Comparison of ENCODE assay signal across 17 cellular contexts in the genomic region with DNA sequence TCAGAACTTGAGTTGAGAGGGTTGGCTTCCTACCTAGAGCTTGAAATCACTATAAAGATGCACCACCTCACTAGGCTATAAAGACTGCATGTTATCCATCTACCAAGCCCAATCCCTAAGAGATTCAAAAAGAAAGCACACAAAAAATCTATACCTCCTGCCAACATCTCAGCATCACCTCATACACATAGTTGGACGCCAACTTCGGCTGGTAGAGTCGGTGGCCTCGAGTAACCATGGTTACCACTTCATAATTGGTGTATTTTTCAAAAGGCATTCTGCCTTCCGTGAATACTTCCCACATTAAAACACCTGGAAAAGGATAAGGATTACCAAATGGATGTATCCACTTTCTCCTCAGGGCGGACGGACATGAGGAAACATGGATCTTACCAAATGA. TPM values are rescaled to one million over a fixed set of nuclear protein-coding genes. Genes with fewer than 3 reads are reported as not detected.
A peak's percentile ranks its signal among the peaks of the same experiment; 100 is the strongest.
DNase-seq lines count a peak whose midpoint lies in the region; ATAC-seq and TF ChIP-seq lines count a peak whose summit lies in the region.
"Had no signal": no experiment of that assay in that cellular context is flagged by ENCODE, and none has a peak within 500 bp of the region (broad histone marks: within the 10 kb centered on the region; RNA-seq: fewer than 3 reads in every experiment).

No MANE protein-coding gene starts in this region.

- H3K9me3 ChIP-seq in CD4-positive, CD25-positive, alpha-beta regulatory T cell (ENCODE audit: control insufficient read depth in 2 of 2, low read length in 2 of 2): no peaks in the 10 kb centered on the region
- no peaks in the 10 kb centered on the region for H3K9me3 ChIP-seq in CD8-positive, alpha-beta T cell (ENCODE audit: low read length)
- H3K9me3 ChIP-seq in effector memory CD4-positive, alpha-beta T cell (ENCODE audit: control insufficient read depth, low read length): no peaks in the 10 kb centered on the region
- no peaks in the 10 kb centered on the region for H3K9me3 ChIP-seq in mammary epithelial cell (replicated peaks; ENCODE audit: insufficient read depth, low read length)

- H3K4me1 ChIP-seq in CD4-positive, CD25-positive, alpha-beta regulatory T cell (ENCODE audit: control insufficient read depth, insufficient read depth, low read length, poor library complexity, severe bottlenecking): peaks cover 69% of the 10 kb centered on the region
- peaks cover 65% of the 10 kb centered on the region for H3K4me1 ChIP-seq in CD8-positive, alpha-beta T cell (ENCODE audit: insufficient read depth, low read length)
- peaks cover 45% of the 10 kb centered on the region for H3K4me1 ChIP-seq in effector memory CD4-positive, alpha-beta T cell (ENCODE audit: control insufficient read depth, insufficient read depth, low read length, poor library complexity, severe bottlenecking)
- H3K4me1 ChIP-seq in mammary epithelial cell (ENCODE audit: insufficient read depth, low read length): no peaks in the 10 kb centered on the region

- H3K9ac ChIP-seq in mammary epithelial cell (ENCODE audit: insufficient read depth, low read length): no peak overlapping the region

- DNase-seq in CD4-positive, CD25-positive, alpha-beta regulatory T cell: no peak
- no peak for DNase-seq in CD8-positive, alpha-beta T cell
- DNase-seq in activated B cell treated with CpG ODN at 0.5 μM for 24 hours (no peak), AML-193 (lab: John Stamatoyannopoulos, UW) (no peak), mammary epithelial cell (no peak), OCI-M2 (lab: John Stamatoyannopoulos, UW; ENCODE audit: unreplicated experiment) (no peak), NCI-H510A treated with DMSO at 0.1 percent for 48 hours (lab: John Stamatoyannopoulos, UW) (no peak)
- no peak for DNase-seq in effector memory CD4-positive, alpha-beta T cell
- DNase-seq: activated gamma-delta T cell; GDM1; islet precursor cell; NCI-H1417; NCI-H526 treated with DMSO at 0.1 percent for 48 hours; nephron progenitor cell; stimulated activated CD4-positive, alpha-beta T cell treated with anti-CD3 and anti-CD28 coated beads, Interleukin-4, amount 100 ng/mL, for 24 hours had no signal

- no TSS peak for BruUV-seq in mammary epithelial cell (replicated peaks; lab: Mats Ljungman, UMichigan)

- intact Hi-C loops in CD8-positive, alpha-beta T cell (cut with DNase I, micrococcal nuclease): loop anchor here (2.0 to 10.0 kb wide), 4 partner anchors 52 to 676 kb away; partner anchors contain the start of genes CNGA1 (in 1 of the 2), COMMD8 (in 1 of the 2), NFXL1 (in 1 of the 2) and NIPAL1 (in 1 of the 2)
- intact Hi-C loops in activated B cell treated with CpG ODN at 0.5 μM for 24 hours (cut with micrococcal nuclease): no loop called here
- intact Hi-C loops in mammary epithelial cell (cut with micrococcal nuclease): no loop called here

- H3K27ac ChIP-seq in CD4-positive, CD25-positive, alpha-beta regulatory T cell (ENCODE audit: insufficient read depth, low read length, poor library complexity, severe bottlenecking): peak overlapping the region; percentile 80
- peak overlapping the region; percentile 56 for H3K27ac ChIP-seq in CD8-positive, alpha-beta T cell (ENCODE audit: low read depth, low read length)
- H3K27ac ChIP-seq in effector memory CD4-positive, alpha-beta T cell (ENCODE audit: insufficient read depth, low read length, poor library complexity, severe bottlenecking): peak overlapping the region; percentile 68
- no peak overlapping the region for H3K27ac ChIP-seq in mammary epithelial cell (ENCODE audit: insufficient read depth, low read depth, low read length)
- H3K27ac ChIP-seq: hepatocyte had no signal

- H3K36me3 ChIP-seq in CD4-positive, CD25-positive, alpha-beta regulatory T cell (ENCODE audit: control insufficient read depth, insufficient read depth, low read length): no peaks in the 10 kb centered on the region
- no peaks in the 10 kb centered on the region for H3K36me3 ChIP-seq in CD8-positive, alpha-beta T cell (ENCODE audit: insufficient read depth, low read length)
- H3K36me3 ChIP-seq in effector memory CD4-positive, alpha-beta T cell (ENCODE audit: control insufficient read depth, insufficient read depth, low read length): no peaks in the 10 kb centered on the region
- H3K36me3 ChIP-seq in mammary epithelial cell (ENCODE audit: insufficient read depth, low read length): no peaks in the 10 kb centered on the region

- H3K9me3 Mint-ChIP-seq in CD4-positive, CD25-positive, alpha-beta regulatory T cell: no peaks in the 10 kb centered on the region
- H3K9me3 Mint-ChIP-seq in CD8-positive, alpha-beta T cell: no peaks in the 10 kb centered on the region
- H3K9me3 Mint-ChIP-seq in activated B cell treated with CpG ODN at 0.5 μM for 24 hours: no peaks in the 10 kb centered on the region

- no peaks in the 10 kb centered on the region for H3K27me3 Mint-ChIP-seq in CD4-positive, CD25-positive, alpha-beta regulatory T cell
- H3K27me3 Mint-ChIP-seq in CD8-positive, alpha-beta T cell (ENCODE audit: low read depth): no peaks in the 10 kb centered on the region
- H3K27me3 Mint-ChIP-seq in activated B cell treated with CpG ODN at 0.5 μM for 24 hours: no peaks in the 10 kb centered on the region

- TF ChIP-seq CTCF in CD8-positive, alpha-beta T cell (IDR thresholded peaks at IDR 0.05): no peak
- no peak for TF ChIP-seq CTCF in activated B cell treated with CpG ODN at 0.5 μM for 24 hours (IDR thresholded peaks at IDR 0.05)
- no peak for TF ChIP-seq CTCF in mammary epithelial cell (conservative IDR thresholded peaks at IDR 0.05 in 1 of 2, IDR thresholded peaks at IDR 0.05 in 1 of 2; ENCODE audit: extremely low read depth in 1 of 2, insufficient read depth in 1 of 2, low read depth in 1 of 2, low read length in 2 of 2)

- peaks cover 32 to 76% (median 50%) of the 10 kb centered on the region in 4 donors for H3K4me1 Mint-ChIP-seq in CD4-positive, CD25-positive, alpha-beta regulatory T cell
- H3K4me1 Mint-ChIP-seq in CD8-positive, alpha-beta T cell (ENCODE audit: low read depth): peaks cover 76% of the 10 kb centered on the region
- peaks cover 28% of the 10 kb centered on the region for H3K4me1 Mint-ChIP-seq in activated B cell treated with CpG ODN at 0.5 μM for 24 hours

- in situ Hi-C loops in mammary epithelial cell (cut with MboI; ENCODE audit: low sequenced_read_pairs in 2 of 2): loop anchor here in 1 of 2 donors (25.0 kb wide), 1 partner anchor 101 kb away; no protein-coding TSS in a partner anchor

- H4K20me1 ChIP-seq in mammary epithelial cell (ENCODE audit: insufficient read depth, low read length): no peaks in the 10 kb centered on the region

- H3K27me3 ChIP-seq in CD4-positive, CD25-positive, alpha-beta regulatory T cell (ENCODE audit: control insufficient read depth, insufficient read depth, low read length): no peaks in the 10 kb centered on the region
- H3K27me3 ChIP-seq in CD8-positive, alpha-beta T cell (ENCODE audit: insufficient read depth, low read length): no peaks in the 10 kb centered on the region
- no peaks in the 10 kb centered on the region for H3K27me3 ChIP-seq in effector memory CD4-positive, alpha-beta T cell (replicated peaks; ENCODE audit: control insufficient read depth, insufficient read depth, low read length, poor library complexity, severe bottlenecking)
- no peaks in the 10 kb centered on the region for H3K27me3 ChIP-seq in mammary epithelial cell (ENCODE audit: insufficient read depth, low read length)
- H3K27me3 ChIP-seq: hepatocyte had no signal

- 93% methylated on average over 7 of the region's 7 CpGs for WGBS in mammary epithelial cell (ENCODE audit: low coverage, missing lambda C conversion rate)

- H3K27ac Mint-ChIP-seq in CD4-positive, CD25-positive, alpha-beta regulatory T cell: peak overlapping the region; percentile 88 to 99 (median 91)
- H3K27ac Mint-ChIP-seq in CD8-positive, alpha-beta T cell: peak overlapping the region; percentile 92
- H3K27ac Mint-ChIP-seq in activated B cell treated with CpG ODN at 0.5 μM for 24 hours: peak overlapping the region; percentile 36

- ATAC-seq in CD4-positive, CD25-positive, alpha-beta regulatory T cell (ENCODE audit: low read depth in 2 of 2): no peak
- ATAC-seq in CD8-positive, alpha-beta T cell: peak; percentile 7
- no peak for ATAC-seq in activated B cell treated with CpG ODN at 0.5 μM for 24 hours (ENCODE audit: low read depth)

- H3K36me3 Mint-ChIP-seq in CD4-positive, CD25-positive, alpha-beta regulatory T cell: no peaks in the 10 kb centered on the region
- H3K36me3 Mint-ChIP-seq in CD8-positive, alpha-beta T cell: peaks cover 6% of the 10 kb centered on the region
- peaks cover 42% of the 10 kb centered on the region for H3K36me3 Mint-ChIP-seq in activated B cell treated with CpG ODN at 0.5 μM for 24 hours (ENCODE audit: low read depth)

- POLR2A ChIA-PET in CD8-positive, alpha-beta T cell (lab: Charles Lee): interaction anchor here (0.7 to 5.9 kb wide), 7 partner anchors 10 to 203 kb away, joined by 3 to 77 read pairs (median 5); partner anchors contain the start of genes CNGA1, NIPAL1 and SLAIN2
- POLR2A ChIA-PET in activated B cell treated with CpG ODN at 0.5 μM for 24 hours (lab: Charles Lee): interaction anchor here (1.7 kb wide), 1 partner anchor 203 kb away, joined by 8 read pairs; the partner anchor contains the start of gene SLAIN2

- H3K4me2 ChIP-seq in mammary epithelial cell (ENCODE audit: insufficient read depth, low read depth, low read length): no peak overlapping the region
- H3K4me2 ChIP-seq: hepatocyte had no signal

- dilution Hi-C loops in mammary epithelial cell (cut with HindIII; ENCODE audit: low sequenced_read_pairs): no loop called here

- CTCF ChIA-PET in CD8-positive, alpha-beta T cell (lab: Charles Lee): interaction anchor here (0.6 to 7.3 kb wide), 7 partner anchors 12 to 122 kb away, joined by 3 to 174 read pairs (median 5); partner anchors contain the start of genes CNGA1 and NIPAL1
- CTCF ChIA-PET in activated B cell treated with CpG ODN at 0.5 μM for 24 hours (lab: Charles Lee): interaction anchor here (0.9 to 2.6 kb wide), 5 partner anchors 10 to 137 kb away, joined by 3 to 22 read pairs (median 7); no protein-coding TSS in a partner anchor
- CTCF ChIA-PET in mammary epithelial cell (lab: Charles Lee; ENCODE audit: low non-redundant PET): no interaction called here

- peak overlapping the region; percentile 61 to 83 (median 78) for H3K4me3 Mint-ChIP-seq in CD4-positive, CD25-positive, alpha-beta regulatory T cell
- peak overlapping the region; percentile 59 for H3K4me3 Mint-ChIP-seq in CD8-positive, alpha-beta T cell
- no peak overlapping the region for H3K4me3 Mint-ChIP-seq in activated B cell treated with CpG ODN at 0.5 μM for 24 hours
- H3K4me3 Mint-ChIP-seq: nephron progenitor cell had no signal

- H3K4me3 ChIP-seq in CD4-positive, CD25-positive, alpha-beta regulatory T cell (ENCODE audit: low read depth, low read length): peak overlapping the region; percentile 75
- peak overlapping the region; percentile 17 for H3K4me3 ChIP-seq in CD8-positive, alpha-beta T cell (ENCODE audit: low read depth, low read length)
- H3K4me3 ChIP-seq in effector memory CD4-positive, alpha-beta T cell (ENCODE audit: insufficient read depth, low read depth, low read length, poor library complexity, severe bottlenecking): peak overlapping the region; percentile 20
- no peak overlapping the region for H3K4me3 ChIP-seq in mammary epithelial cell (replicated peaks in 1 of 3; ENCODE audit: insufficient read depth in 1 of 3, low read depth in 2 of 3, low read length in 3 of 3)
- H3K4me3 ChIP-seq: hepatocyte had no signal

- H3K79me2 ChIP-seq in mammary epithelial cell (ENCODE audit: insufficient read depth, low read length): no peaks in the 10 kb centered on the region
- H3K79me2 ChIP-seq: hepatocyte had no signal

- H2AFZ ChIP-seq in mammary epithelial cell (ENCODE audit: low read depth, low read length): no peak overlapping the region
- H2AFZ ChIP-seq: hepatocyte had no signal

RNA-seq across cellular contexts. Expression of gene TXK, which starts 4.5 kb away (rescaled TPM):
- total RNA-seq in CD4-positive, CD25-positive, alpha-beta regulatory T cell: 58.0 TPM
- 10 to 100 TPM; 38.3 to 77.2 (median 62.7) TPM for polyA plus RNA-seq in CD4-positive, CD25-positive, alpha-beta regulatory T cell
- 10 to 100 TPM; 57.3 to 66.3 TPM for total RNA-seq in CD8-positive, alpha-beta T cell
- total RNA-seq in activated B cell treated with CpG ODN at 0.5 μM for 24 hours (0.98 and 1.7 TPM in 2 replicates), mammary epithelial cell (under 1 TPM in 1 of 2 donors, not detected in 1; 0.17 TPM)
- not detected for polyA plus RNA-seq in mammary epithelial cell
- not detected for polyA minus RNA-seq in mammary epithelial cell
- total RNA-seq: SK-MEL-5 had no signal

Comparison
In these comparisons a context has a peak if more than half of its experiments do, and no peak if none do; other contexts are left out.
1. H3K4me3 ChIP-seq: peak in CD4-positive, CD25-positive, alpha-beta regulatory T cell (single experiment), CD8-positive, alpha-beta T cell (single experiment) and effector memory CD4-positive, alpha-beta T cell (single experiment); none in mammary epithelial cell (0 of 3).
2. H3K27ac Mint-ChIP-seq: peak in every context shown above with its lines; median percentile 92 in CD8-positive, alpha-beta T cell; 91 in CD4-positive, CD25-positive, alpha-beta regulatory T cell; 36 in activated B cell treated with CpG ODN at 0.5 μM for 24 hours.
3. RNA of gene TXK, which starts 4.5 kb away (total RNA-seq): 57.3 to 66.3 TPM in CD8-positive, alpha-beta T cell and 58.0 TPM in CD4-positive, CD25-positive, alpha-beta regulatory T cell (single experiment); 0.98 to 1.7 TPM in activated B cell treated with CpG ODN at 0.5 μM for 24 hours and 0.17 TPM in mammary epithelial cell; every median in the first group is over 10 times any median in the second.
4. intact Hi-C loops: an anchor here in CD8-positive, alpha-beta T cell (2.0 to 10.0 kb wide); none called in activated B cell treated with CpG ODN at 0.5 μM for 24 hours and mammary epithelial cell.